Comparison of ENCODE assay signal across 34 cellular contexts in genomic region chr12:88494520-88494919, GRCh38.
"Had no signal": no experiment of that assay in that cellular context is flagged by ENCODE, and none has a peak within 500 bp of the region (broad histone marks: within the 10 kb centered on the region; RNA-seq: fewer than 3 reads in every experiment).

No MANE protein-coding gene starts in this region.

- H3K4me3 Mint-ChIP-seq: activated CD4-positive, alpha-beta memory T cell treated with anti-CD3 and anti-CD28 coated beads, Interleukin-2, amount 10 ng/mL, durations not matched to agents 7 days and 5 days; activated CD4-positive, alpha-beta T cell treated with anti-CD3 and anti-CD28 coated beads for 36 hours; activated CD4-positive, alpha-beta T cell treated with anti-CD3 and anti-CD28 coated beads, Interleukin-2, amount 10 ng/mL, durations not matched to agents 7 days and 5 days; activated naive CD8-positive, alpha-beta T cell treated with anti-CD3 and anti-CD28 coated beads for 36 hours; activated naive CD8-positive, alpha-beta T cell treated with anti-CD3 and anti-CD28 coated beads, Interleukin-2, amount 50 U/mL, for 24 hours; activated T-cell treated with anti-CD3 and anti-CD28 coated beads, Interleukin-2, amount 50 U/mL, for 24 hours; activated T-cell treated with anti-CD3 and anti-CD28 coated beads, Interleukin-2, amount 50 U/mL, for 72 hours; brain had no signal

- FAIRE-seq: endometrium, endothelial cell of umbilical vein had no signal

- H3K36me3 ChIP-seq: adrenal gland, breast epithelium, cardiac muscle cell, colonic mucosa had no signal

- H3K27ac Mint-ChIP-seq: activated CD4-positive, alpha-beta memory T cell treated with anti-CD3 and anti-CD28 coated beads, Interleukin-2, amount 10 ng/mL, durations not matched to agents 7 days and 5 days; activated CD4-positive, alpha-beta T cell treated with anti-CD3 and anti-CD28 coated beads for 36 hours; activated CD4-positive, alpha-beta T cell treated with anti-CD3 and anti-CD28 coated beads, Interleukin-2, amount 10 ng/mL, durations not matched to agents 7 days and 5 days; activated naive CD8-positive, alpha-beta T cell treated with anti-CD3 and anti-CD28 coated beads for 36 hours; activated naive CD8-positive, alpha-beta T cell treated with anti-CD3 and anti-CD28 coated beads, Interleukin-2, amount 50 U/mL, for 24 hours; activated T-cell treated with anti-CD3 and anti-CD28 coated beads, Interleukin-2, amount 50 U/mL, for 24 hours; activated T-cell treated with anti-CD3 and anti-CD28 coated beads, Interleukin-2, amount 50 U/mL, for 72 hours; brain had no signal

- H3K4me2 ChIP-seq: hepatocyte had no signal

- ATAC-seq: activated CD4-positive, alpha-beta T cell treated with anti-CD3 and anti-CD28 coated beads for 36 hours; activated naive CD8-positive, alpha-beta T cell treated with anti-CD3 and anti-CD28 coated beads, Interleukin-2, amount 50 U/mL, for 24 hours; activated T-cell treated with anti-CD3 and anti-CD28 coated beads, Interleukin-2, amount 50 U/mL, for 72 hours; gastroesophageal sphincter; heart right ventricle had no signal

- H3K9me3 ChIP-seq: adrenal gland, breast epithelium, colonic mucosa, esophagus squamous epithelium, gastroesophageal sphincter, heart right ventricle had no signal

- H3K27me3 ChIP-seq: adrenal gland, breast epithelium, cardiac muscle cell, colonic mucosa, esophagus squamous epithelium, gastroesophageal sphincter, heart right ventricle, hepatocyte had no signal

- H2AFZ ChIP-seq: hepatocyte had no signal

- H3K9me3 Mint-ChIP-seq: activated CD4-positive, alpha-beta memory T cell treated with anti-CD3 and anti-CD28 coated beads, Interleukin-2, amount 10 ng/mL, durations not matched to agents 7 days and 5 days; activated CD4-positive, alpha-beta T cell treated with anti-CD3 and anti-CD28 coated beads, Interleukin-2, amount 10 ng/mL, durations not matched to agents 7 days and 5 days; activated naive CD8-positive, alpha-beta T cell treated with anti-CD3 and anti-CD28 coated beads for 36 hours; activated naive CD8-positive, alpha-beta T cell treated with anti-CD3 and anti-CD28 coated beads, Interleukin-2, amount 50 U/mL, for 24 hours; activated T-cell treated with anti-CD3 and anti-CD28 coated beads, Interleukin-2, amount 50 U/mL, for 24 hours; activated T-cell treated with anti-CD3 and anti-CD28 coated beads, Interleukin-2, amount 50 U/mL, for 72 hours; brain had no signal

- H3K36me3 Mint-ChIP-seq: activated naive CD8-positive, alpha-beta T cell treated with anti-CD3 and anti-CD28 coated beads for 36 hours had no signal

- H3K79me2 ChIP-seq: hepatocyte had no signal

- H3K4me3 ChIP-seq: adrenal gland, breast epithelium, cardiac muscle cell, colonic mucosa, esophagus squamous epithelium, gastroesophageal sphincter, heart right ventricle, hepatocyte had no signal

- H3K27me3 Mint-ChIP-seq: activated CD4-positive, alpha-beta memory T cell treated with anti-CD3 and anti-CD28 coated beads, Interleukin-2, amount 10 ng/mL, durations not matched to agents 7 days and 5 days; activated CD4-positive, alpha-beta T cell treated with anti-CD3 and anti-CD28 coated beads, Interleukin-2, amount 10 ng/mL, durations not matched to agents 7 days and 5 days; activated naive CD8-positive, alpha-beta T cell treated with anti-CD3 and anti-CD28 coated beads for 36 hours; activated naive CD8-positive, alpha-beta T cell treated with anti-CD3 and anti-CD28 coated beads, Interleukin-2, amount 50 U/mL, for 24 hours; activated T-cell treated with anti-CD3 and anti-CD28 coated beads, Interleukin-2, amount 50 U/mL, for 24 hours; brain had no signal

- H3K4me1 Mint-ChIP-seq: activated CD4-positive, alpha-beta memory T cell treated with anti-CD3 and anti-CD28 coated beads, Interleukin-2, amount 10 ng/mL, durations not matched to agents 7 days and 5 days; activated CD4-positive, alpha-beta T cell treated with anti-CD3 and anti-CD28 coated beads for 36 hours; activated CD4-positive, alpha-beta T cell treated with anti-CD3 and anti-CD28 coated beads, Interleukin-2, amount 10 ng/mL, durations not matched to agents 7 days and 5 days; activated naive CD8-positive, alpha-beta T cell treated with anti-CD3 and anti-CD28 coated beads for 36 hours; activated naive CD8-positive, alpha-beta T cell treated with anti-CD3 and anti-CD28 coated beads, Interleukin-2, amount 50 U/mL, for 24 hours had no signal

- H3K4me1 ChIP-seq: breast epithelium, colonic mucosa, esophagus squamous epithelium had no signal

- H3K27ac ChIP-seq: adrenal gland, breast epithelium, cardiac muscle cell, colonic mucosa, epithelial cell of prostate, esophagus squamous epithelium, heart right ventricle, hepatocyte had no signal

- DNase-seq: activated CD4-positive, alpha-beta memory T cell treated with anti-CD3 and anti-CD28 coated beads, Interleukin-2, amount 10 ng/mL, durations not matched to agents 7 days and 5 days; activated CD4-positive, alpha-beta T cell treated with anti-CD3 and anti-CD28 coated beads for 36 hours; activated CD4-positive, alpha-beta T cell treated with anti-CD3 and anti-CD28 coated beads, Interleukin-2, amount 10 ng/mL, durations not matched to agents 7 days and 5 days; activated CD4-positive, alpha-beta T cell treated with anti-CD3 and anti-CD28 coated beads, Interleukin-2, amount 50 U/mL, for 4 hours; activated CD4-positive, CD25-positive, alpha-beta regulatory T cell; activated CD4-positive, CD25-positive, alpha-beta regulatory T cell treated with anti-CD3 and anti-CD28 coated beads, Interleukin-2, amount 50 U/mL, for 72 hours; activated CD8-positive, alpha-beta memory T cell treated with anti-CD3 and anti-CD28 coated beads, Interleukin-2, amount 50 U/mL, for 48 hours; activated gamma-delta T cell; activated naive CD4-positive, alpha-beta T cell; activated naive CD4-positive, alpha-beta T cell treated with anti-CD3 and anti-CD28 coated beads, Interleukin-2, amount 50 U/mL, for 16 hours; activated naive CD8-positive, alpha-beta T cell treated with anti-CD3 and anti-CD28 coated beads for 36 hours; activated naive CD8-positive, alpha-beta T cell treated with anti-CD3 and anti-CD28 coated beads, Interleukin-2, amount 50 U/mL, for 24 hours; activated T-cell treated with anti-CD3 and anti-CD28 coated beads for 4 hours; activated T-cell treated with anti-CD3 and anti-CD28 coated beads, Interleukin-2, amount 50 U/mL, for 24 hours; activated T-cell treated with anti-CD3 and anti-CD28 coated beads, Interleukin-2, amount 50 U/mL, for 72 hours; adrenal gland; amygdala; aorta; central memory CD4-positive, alpha-beta T cell; cerebellar nuclear complex; colonic mucosa; effector CD8-positive, alpha-beta T cell; esophagus squamous epithelium; foreskin melanocyte; heart right ventricle; T-helper 2 cell had no signal
